In genomic region chr1:151346769-151347522, GRCh38 we compare ENCODE assay signal across 8 cellular contexts.
DNase-seq lines count a peak whose midpoint lies in the region; ATAC-seq, FAIRE-seq and TF ChIP-seq lines count a peak whose summit lies in the region.

TSS of gene RFX5 (minus strand) at chr1:151347252. CDS start at chr1:151346320, 932 bp downstream.

- DNase-seq in AG09319 (ENCODE audit: extremely low read depth, low read depth) (peak; percentile 91), NCI-H446 treated with DMSO at 0.1 percent for 48 hours (lab: John Stamatoyannopoulos, UW) (peak; percentile 98), cerebellar cortex (ENCODE audit: low spot score) (peak; percentile 99)
- peak; percentile 81 for DNase-seq in stimulated activated CD4-positive, alpha-beta T cell treated with anti-CD3 and anti-CD28 coated beads, Interleukin-12 subunit alpha, Interleukin-12 subunit beta, amount 100 ng/mL, for 4 hours

- FAIRE-seq in islet of Langerhans (lab: Jason Lieb, UNC), result peak; percentile 64

- ATAC-seq in GM19035 (IDR thresholded peaks at IDR 0.05; ENCODE audit: unreplicated experiment) (peak; percentile 90), HG03354 (IDR thresholded peaks at IDR 0.05; ENCODE audit: poor library complexity, severe bottlenecking, unreplicated experiment) (peak; percentile 94)
- peak; percentile 97 for ATAC-seq in activated CD4-positive, CD25-positive, alpha-beta regulatory T cell treated with anti-CD3 and anti-CD28 coated beads, Interleukin-2, amount 50 U/mL, for 24 hours

- no peak for TF ChIP-seq CTCF in AG09319 (IDR thresholded peaks at IDR 0.05; ENCODE audit: low read depth, low read length)

Comparison
In these comparisons a context has a peak if more than half of its experiments do, and no peak if none do; other contexts are left out.
1. Peak in every context shown above with its lines: DNase-seq and ATAC-seq.